1 cellular context compared by ENCODE assay signal in genomic region chr11:14687943-14688627, GRCh38.
TF ChIP-seq lines count a peak whose summit lies in the region.

No MANE protein-coding gene starts in this region.

TF ChIP-seq in HepG2, 621 proteins besides CTCF, POLR2A, EP300 and RAD21 (continued from another document and continues in another):
- no peak for TF ChIP-seq ZNF646 (CRISPR knock-in tag; IDR thresholded peaks at IDR 0.05)
- no peak for TF ChIP-seq STAT6 (CRISPR knock-in tag; IDR thresholded peaks at IDR 0.05; ENCODE audit: borderline replicate concordance)
- TF ChIP-seq NFYC (CRISPR knock-in tag; IDR thresholded peaks at IDR 0.05) = no peak
- no peak for TF ChIP-seq ZBTB4 (CRISPR knock-in tag; IDR thresholded peaks at IDR 0.05; ENCODE audit: borderline replicate concordance)
- no peak for TF ChIP-seq DDIT3 (CRISPR knock-in tag; IDR thresholded peaks at IDR 0.05)
- TF ChIP-seq MIER3 (CRISPR knock-in tag; IDR thresholded peaks at IDR 0.05; ENCODE audit: borderline replicate concordance) = no peak
- TF ChIP-seq ZNF609 (CRISPR knock-in tag; IDR thresholded peaks at IDR 0.05; ENCODE audit: borderline replicate concordance) = peak; percentile 46; the same call in 1 of the 2 replicates
- no peak for TF ChIP-seq SMAD3 (CRISPR knock-in tag; IDR thresholded peaks at IDR 0.05)
- TF ChIP-seq SKI (IDR thresholded peaks at IDR 0.05; ENCODE audit: partially characterized antibody) = peak; percentile 46
- TF ChIP-seq CREB1 (IDR thresholded peaks at IDR 0.05) = 0 out of 2 replicates have a peak, but pooled peaks have one; percentile 10
- TF ChIP-seq CREB1 (CRISPR knock-in tag; IDR thresholded peaks at IDR 0.05) = no peak
- no peak for TF ChIP-seq TEAD3 (CRISPR knock-in tag; optimal IDR thresholded peaks at IDR 0.05; ENCODE audit: borderline replicate concordance)
- no peak for TF ChIP-seq POGK (CRISPR knock-in tag; conservative IDR thresholded peaks at IDR 0.05)
- no peak for TF ChIP-seq ZNF207 (IDR thresholded peaks at IDR 0.05; ENCODE audit: borderline replicate concordance)
- TF ChIP-seq TCF7 (IDR thresholded peaks at IDR 0.05; ENCODE audit: low read depth) = no peak
- no peak for TF ChIP-seq AHR (CRISPR knock-in tag; IDR thresholded peaks at IDR 0.05)
- no peak for TF ChIP-seq KLF12 (CRISPR knock-in tag; IDR thresholded peaks at IDR 0.05; ENCODE audit: borderline replicate concordance)
- no peak for TF ChIP-seq ZNF616 (CRISPR knock-in tag; IDR thresholded peaks at IDR 0.05; ENCODE audit: low read depth)
- no peak for TF ChIP-seq CREBL2 (CRISPR knock-in tag; IDR thresholded peaks at IDR 0.05; ENCODE audit: borderline replicate concordance)
- peak; percentile 73; the same call in 1 of the 2 replicates for TF ChIP-seq AHDC1 (CRISPR knock-in tag; IDR thresholded peaks at IDR 0.05; ENCODE audit: borderline replicate concordance)
- TF ChIP-seq SOX5 (CRISPR knock-in tag; IDR thresholded peaks at IDR 0.05; ENCODE audit: borderline replicate concordance) = peak; percentile 76; the same call in 1 of the 2 replicates
- TF ChIP-seq ZNF432 (CRISPR knock-in tag; IDR thresholded peaks at IDR 0.05; ENCODE audit: borderline replicate concordance) = no peak
- no peak for TF ChIP-seq HINFP (CRISPR knock-in tag; IDR thresholded peaks at IDR 0.05; ENCODE audit: low read depth)
